27 cellular contexts compared by ENCODE assay signal in the genomic region with DNA sequence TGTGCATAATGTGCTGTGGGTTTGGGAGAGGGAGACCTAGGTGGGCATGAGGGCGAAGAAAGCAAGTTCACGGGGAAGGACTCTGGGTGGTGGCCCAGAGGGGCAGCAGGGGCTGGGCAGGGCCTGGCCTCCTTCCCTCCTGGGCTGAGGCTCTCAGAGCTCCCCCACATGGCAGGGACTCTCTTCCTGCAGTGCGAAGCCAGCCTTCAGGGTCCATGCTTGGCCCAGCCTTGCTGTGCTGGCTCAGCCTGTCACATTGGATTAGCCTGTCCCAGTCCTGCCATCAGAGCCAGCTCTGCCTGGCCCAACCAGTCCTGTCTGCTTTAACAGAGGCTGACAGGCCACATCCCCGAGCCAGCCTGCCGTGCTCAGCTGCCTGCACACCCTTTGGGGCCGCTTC. TPM values are rescaled to one million over a fixed set of nuclear protein-coding genes. Genes with fewer than 3 reads are reported as not detected.
DNase-seq lines count a peak whose midpoint lies in the region; ATAC-seq and TF ChIP-seq lines count a peak whose summit lies in the region.
"Had no signal": no experiment of that assay in that cellular context is flagged by ENCODE, and none has a peak within 500 bp of the region (broad histone marks: within the 10 kb centered on the region; RNA-seq: fewer than 3 reads in every experiment).

No MANE protein-coding gene starts in this region.

- intact Hi-C loops in heart left ventricle (cut with DNase I) (no loop called here), Right ventricle myocardium superior (cut with DNase I) (no loop called here)

- no peaks in the 10 kb centered on the region for H3K36me3 ChIP-seq in heart left ventricle
- no peaks in the 10 kb centered on the region for H3K36me3 ChIP-seq in endodermal cell (ENCODE audit: control insufficient read depth, insufficient read depth, low read length)
- H3K36me3 ChIP-seq: adrenal gland; BLaER1 treated with 17β-estradiol and CSF1 and Interleukin-3, amounts not matched to agents 10 nM and 100 nM; MG63; upper lobe of left lung had no signal

- H3K4me1 ChIP-seq in heart left ventricle (peaks cover 0 to 21% (median 10%) of the 10 kb centered on the region in 12 donors), endodermal cell (ENCODE audit: control insufficient read depth, insufficient read depth, low read length) (peaks cover 12% of the 10 kb centered on the region)

- H3K27me3 Mint-ChIP-seq in endodermal cell (ENCODE audit: insufficient read depth) = peaks cover 15% of the 10 kb centered on the region
- H3K27me3 Mint-ChIP-seq in neural crest cell (ENCODE audit: low read depth) = no peaks in the 10 kb centered on the region

- TF ChIP-seq CTCF in heart left ventricle (IDR thresholded peaks at IDR 0.05) (no peak), endodermal cell (conservative IDR thresholded peaks at IDR 0.05) (no peak), neural crest cell (conservative IDR thresholded peaks at IDR 0.05) (no peak)

- H3K9ac ChIP-seq in endodermal cell (ENCODE audit: extremely low read depth, low read length, poor library complexity, severe bottlenecking) = no peak overlapping the region
- H3K9ac ChIP-seq: BLaER1 treated with 17β-estradiol and CSF1 and Interleukin-3, amounts not matched to agents 10 nM and 100 nM had no signal

- H3K27me3 ChIP-seq in heart left ventricle (no peaks in the 10 kb centered on the region), endodermal cell (ENCODE audit: control insufficient read depth, insufficient read depth, low read length, poor library complexity, severe bottlenecking) (no peaks in the 10 kb centered on the region)
- H3K27me3 ChIP-seq: adrenal gland; BLaER1 treated with 17β-estradiol and CSF1 and Interleukin-3, amounts not matched to agents 10 nM and 100 nM; hepatocyte; MG63; upper lobe of left lung had no signal

- H3K36me3 Mint-ChIP-seq in endodermal cell (ENCODE audit: low read depth) (no peaks in the 10 kb centered on the region), neural crest cell (ENCODE audit: low read depth) (no peaks in the 10 kb centered on the region)
- H3K36me3 Mint-ChIP-seq: IgD-negative memory B cell, natural killer cell had no signal

- no peaks in the 10 kb centered on the region for H3K9me3 ChIP-seq in heart left ventricle
- no peaks in the 10 kb centered on the region for H3K9me3 ChIP-seq in endodermal cell (ENCODE audit: control insufficient read depth, low read length)
- H3K9me3 ChIP-seq: adrenal gland; BLaER1 treated with 17β-estradiol and CSF1 and Interleukin-3, amounts not matched to agents 10 nM and 100 nM; MG63; upper lobe of left lung had no signal

- DNase-seq in heart left ventricle = peak in 1 of 5 donors; percentile 8
- no peak for DNase-seq in Right ventricle myocardium superior
- DNase-seq in endodermal cell = peak; percentile 80
- no peak for DNase-seq in neural crest cell (ENCODE audit: low read depth, low spot score)
- DNase-seq in COLO668 (lab: John Stamatoyannopoulos, UW; ENCODE audit: unreplicated experiment) = no peak
- DNase-seq in mesenteric fat pad (ENCODE audit: low spot score) = no peak
- DNase-seq in NCI-H2029 treated with DMSO at 0.1 percent for 48 hours (lab: John Stamatoyannopoulos, UW) = no peak
- DNase-seq: activated CD4-positive, alpha-beta T cell treated with anti-CD3 and anti-CD28 coated beads, Interleukin-2, amount 50 U/mL, for 1 hour; activated gamma-delta T cell; adrenal gland; foreskin fibroblast; kidney glomerular epithelial cell; MG63; natural killer cell; NCI-H1436 treated with DMSO at 0.1 percent for 48 hours; NCI-H2171; NCI-H748 treated with DMSO at 0.1 percent for 48 hours; stimulated activated CD4-positive, alpha-beta T cell treated with anti-CD3 and anti-CD28 coated beads, Interleukin-4, amount 100 ng/mL, for 1 hour; upper lobe of left lung had no signal

- H3K9me3 Mint-ChIP-seq in endodermal cell (no peaks in the 10 kb centered on the region), neural crest cell (no peaks in the 10 kb centered on the region)
- H3K9me3 Mint-ChIP-seq: IgD-negative memory B cell; natural killer cell; T-helper 1 cell treated with Interleukin-12 subunit alpha and Interleukin-12 subunit beta and Interleukin-4 antibody, amounts not matched to agents 30 μg/mL and 1 μg/mL, for 36 hours had no signal

- 84 to 92% (median 89%) methylated on average over 5 to 6 of the region's 6 CpGs for WGBS in heart left ventricle, 4 donors
- WGBS in endodermal cell (ENCODE audit: insufficient coverage in 1 of 2, insufficient read length in 1 of 2), 2 experiments = 90 to 100% methylated on average over 1 to 6 of the region's 6 CpGs

- ATAC-seq in heart left ventricle (peak in 3 of 4 donors; percentile 6 to 19 (median 15)), Right ventricle myocardium superior (ENCODE audit: poor library complexity) (no peak), HG03135 (IDR thresholded peaks at IDR 0.05; ENCODE audit: unreplicated experiment) (no peak)
- ATAC-seq: natural killer cell had no signal

- H3K4me3 ChIP-seq in heart left ventricle (no peak overlapping the region), endodermal cell (ENCODE audit: low read length) (no peak overlapping the region)
- H3K4me3 ChIP-seq: adrenal gland; BLaER1 treated with 17β-estradiol and CSF1 and Interleukin-3, amounts not matched to agents 10 nM and 100 nM; hepatocyte; MG63; upper lobe of left lung had no signal

- H3K27ac Mint-ChIP-seq in endodermal cell = peak overlapping the region; percentile 39
- H3K27ac Mint-ChIP-seq in neural crest cell (ENCODE audit: unreplicated experiment) = peak overlapping the region; percentile 27
- H3K27ac Mint-ChIP-seq: IgD-negative memory B cell; natural killer cell; T-helper 1 cell treated with Interleukin-12 subunit alpha and Interleukin-12 subunit beta and Interleukin-4 antibody, amounts not matched to agents 30 μg/mL and 1 μg/mL, for 36 hours had no signal

- H3K4me3 Mint-ChIP-seq in endodermal cell = no peak overlapping the region
- H3K4me3 Mint-ChIP-seq in neural crest cell = no peak overlapping the region
- H3K4me3 Mint-ChIP-seq: IgD-negative memory B cell; natural killer cell; T-helper 1 cell treated with Interleukin-12 subunit alpha and Interleukin-12 subunit beta and Interleukin-4 antibody, amounts not matched to agents 30 μg/mL and 1 μg/mL, for 36 hours had no signal

- no peak for TF ChIP-seq POLR2A in heart left ventricle (IDR thresholded peaks at IDR 0.05)

- H3K27ac ChIP-seq in heart left ventricle (no peak overlapping the region), endodermal cell (ENCODE audit: low read depth, low read length) (no peak overlapping the region)
- H3K27ac ChIP-seq: BLaER1 treated with 17β-estradiol and CSF1 and Interleukin-3, amounts not matched to agents 10 nM and 100 nM; hepatocyte; upper lobe of left lung had no signal

- H3K4me1 Mint-ChIP-seq in endodermal cell (peaks cover 33% of the 10 kb centered on the region), neural crest cell (peaks cover 22% of the 10 kb centered on the region)
- H3K4me1 Mint-ChIP-seq: IgD-negative memory B cell, natural killer cell had no signal

RNA-seq across cellular contexts. Expression of a gene that starts 20.4 kb away (rescaled TPM):
- total RNA-seq in heart left ventricle = under 1 TPM in 4 of 9 donors, not detected in 5; 0.06 to 0.25 (median 0.11) TPM
- under 1 TPM in 1 of 2 donors, not detected in 1; 0.07 TPM for polyA plus RNA-seq in heart left ventricle
- not detected for total RNA-seq in Right ventricle myocardium superior
- total RNA-seq in endodermal cell = 1 to 10 TPM in 1 of 2 donors, under 1 TPM in 1; 0.53 to 1.2 TPM
- polyA plus RNA-seq in endodermal cell (2013, experiment 1 of 2) = 1.1 TPM
- polyA plus RNA-seq in endodermal cell (2013, experiment 2 of 2) = 0.95 TPM
- 2.9 and 3.2 TPM in 2 replicates for total RNA-seq in neural crest cell
- total RNA-seq in mesenteric fat pad = 0.10 TPM
- total RNA-seq: natural killer cell, SK-MEL-5 had no signal
- polyA plus RNA-seq: IgD-negative memory B cell had no signal

RNA-seq across cellular contexts. Expression of a gene that starts 56.3 kb away (rescaled TPM):
- not detected for total RNA-seq in heart left ventricle
- not detected for polyA plus RNA-seq in heart left ventricle
- total RNA-seq in Right ventricle myocardium superior = not detected
- not detected for total RNA-seq in endodermal cell
- polyA plus RNA-seq in endodermal cell (2013, experiment 1 of 2) = not detected
- polyA plus RNA-seq in endodermal cell (2013, experiment 2 of 2) = not detected
- not detected in 2 replicates for total RNA-seq in neural crest cell
- not detected for total RNA-seq in mesenteric fat pad
- total RNA-seq: natural killer cell, OCI-LY7, SK-MEL-5, skeletal muscle tissue, upper lobe of left lung had no signal
- polyA plus RNA-seq: adrenal gland, IgD-negative memory B cell had no signal

Comparison
In these comparisons a context has a peak if more than half of its experiments do, and no peak if none do; other contexts are left out.
1. ATAC-seq: peak in heart left ventricle (3 of 4); none in Right ventricle myocardium superior (single experiment) and HG03135 (single experiment).